1 cellular context compared by ENCODE assay signal in the genomic region with DNA sequence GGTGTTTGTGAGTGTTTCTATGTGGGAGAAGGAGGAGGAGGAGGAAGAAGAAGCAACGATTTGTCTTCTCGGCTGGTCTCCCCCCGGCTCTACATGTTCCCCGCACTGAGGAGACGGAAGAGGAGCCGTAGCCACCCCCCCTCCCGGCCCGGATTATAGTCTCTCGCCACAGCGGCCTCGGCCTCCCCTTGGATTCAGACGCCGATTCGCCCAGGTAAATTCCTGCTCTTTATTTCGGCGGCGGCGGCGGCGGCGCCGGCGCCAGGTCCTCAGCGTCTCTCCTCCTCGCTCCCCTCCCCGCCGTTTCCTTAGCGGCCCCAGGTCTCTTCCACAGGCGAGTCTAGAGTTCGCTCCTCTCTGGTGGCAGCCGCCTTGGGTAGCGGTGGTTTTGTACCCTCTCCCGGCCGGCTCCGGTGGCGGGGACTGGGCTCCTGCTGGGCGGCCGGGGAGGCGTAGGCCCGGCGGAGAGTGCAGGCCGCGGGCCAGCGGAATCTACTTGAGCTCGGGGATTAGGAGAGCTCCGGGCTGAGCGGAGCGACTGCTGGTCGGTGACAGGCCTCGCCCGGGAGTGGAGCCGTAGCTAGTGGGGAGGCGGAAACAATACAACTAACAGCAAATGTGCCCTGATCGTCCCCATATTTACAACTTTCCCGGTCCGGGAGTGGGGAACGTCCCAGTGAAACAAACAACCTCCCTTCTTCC.
TF ChIP-seq lines count a peak whose summit lies in the region.

No MANE protein-coding gene starts in this region.

TF ChIP-seq in K562, 482 proteins besides CTCF, POLR2A, EP300 and RAD21 (continued from another document and continues in another):
- TF ChIP-seq, protein P1, sequence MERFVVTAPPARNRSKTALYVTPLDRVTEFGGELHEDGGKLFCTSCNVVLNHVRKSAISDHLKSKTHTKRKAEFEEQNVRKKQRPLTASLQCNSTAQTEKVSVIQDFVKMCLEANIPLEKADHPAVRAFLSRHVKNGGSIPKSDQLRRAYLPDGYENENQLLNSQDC (CRISPR knock-in tag; IDR thresholded peaks at IDR 0.05): 0 out of 2 replicates have a peak, but pooled peaks have one; percentile 55
- peak in 1 of 2 experiments; percentile 67; a peak in 2 of 4 replicates for TF ChIP-seq SIN3A (IDR thresholded peaks at IDR 0.05; ENCODE audit: borderline replicate concordance in 2 of 2, control insufficient read depth in 1 of 2, low read depth in 2 of 2, low read length in 2 of 2)
- TF ChIP-seq CBX3 (IDR thresholded peaks at IDR 0.05; ENCODE audit: borderline replicate concordance in 1 of 2, low read length in 2 of 2): no peak
- no peak for TF ChIP-seq ZNF143 (CRISPR knock-in tag; IDR thresholded peaks at IDR 0.05)
- TF ChIP-seq SETDB1 (IDR thresholded peaks at IDR 0.05; ENCODE audit: low read length): no peak
- no peak for TF ChIP-seq KAT8 (IDR thresholded peaks at IDR 0.05; ENCODE audit: low read depth)
- no peak for TF ChIP-seq ZSCAN32 (CRISPR knock-in tag; IDR thresholded peaks at IDR 0.05)
- TF ChIP-seq ZNF197 (CRISPR knock-in tag; IDR thresholded peaks at IDR 0.05; ENCODE audit: low read depth): no peak
- TF ChIP-seq PTBP1 (IDR thresholded peaks at IDR 0.05; ENCODE audit: low read depth, low read length): no peak
- TF ChIP-seq TFAM (CRISPR knock-in tag; conservative IDR thresholded peaks at IDR 0.05): no peak
- TF ChIP-seq SOX6 (IDR thresholded peaks at IDR 0.05): no peak
- TF ChIP-seq RBM14 (IDR thresholded peaks at IDR 0.05; ENCODE audit: borderline replicate concordance, insufficient read depth, low read depth, low read length): 0 out of 2 replicates have a peak, but pooled peaks have one; percentile 88
- no peak for TF ChIP-seq GATA2 (CRISPR knock-in tag; IDR thresholded peaks at IDR 0.05)
- no peak for TF ChIP-seq SMARCC2 (IDR thresholded peaks at IDR 0.05; ENCODE audit: low read depth)
- no peak for TF ChIP-seq TCF15 (CRISPR knock-in tag; IDR thresholded peaks at IDR 0.05)
- TF ChIP-seq, protein P2, sequence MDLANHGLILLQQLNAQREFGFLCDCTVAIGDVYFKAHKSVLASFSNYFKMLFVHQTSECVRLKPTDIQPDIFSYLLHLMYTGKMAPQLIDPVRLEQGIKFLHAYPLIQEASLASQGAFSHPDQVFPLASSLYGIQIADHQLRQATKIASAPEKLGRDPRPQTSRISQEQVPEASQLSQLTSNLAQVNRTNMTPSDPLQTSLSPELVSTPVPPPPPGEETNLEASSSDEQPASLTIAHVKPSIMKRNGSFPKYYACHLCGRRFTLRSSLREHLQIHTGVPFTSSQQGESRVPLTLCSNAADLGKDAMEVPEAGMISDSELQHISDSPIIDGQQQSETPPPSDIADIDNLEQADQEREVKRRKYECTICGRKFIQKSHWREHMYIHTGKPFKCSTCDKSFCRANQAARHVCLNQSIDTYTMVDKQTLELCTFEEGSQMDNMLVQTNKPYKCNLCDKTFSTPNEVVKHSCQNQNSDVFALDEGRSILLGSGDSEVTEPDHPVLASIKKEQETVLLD (IDR thresholded peaks at IDR 0.05): no peak
- TF ChIP-seq, protein P3, sequence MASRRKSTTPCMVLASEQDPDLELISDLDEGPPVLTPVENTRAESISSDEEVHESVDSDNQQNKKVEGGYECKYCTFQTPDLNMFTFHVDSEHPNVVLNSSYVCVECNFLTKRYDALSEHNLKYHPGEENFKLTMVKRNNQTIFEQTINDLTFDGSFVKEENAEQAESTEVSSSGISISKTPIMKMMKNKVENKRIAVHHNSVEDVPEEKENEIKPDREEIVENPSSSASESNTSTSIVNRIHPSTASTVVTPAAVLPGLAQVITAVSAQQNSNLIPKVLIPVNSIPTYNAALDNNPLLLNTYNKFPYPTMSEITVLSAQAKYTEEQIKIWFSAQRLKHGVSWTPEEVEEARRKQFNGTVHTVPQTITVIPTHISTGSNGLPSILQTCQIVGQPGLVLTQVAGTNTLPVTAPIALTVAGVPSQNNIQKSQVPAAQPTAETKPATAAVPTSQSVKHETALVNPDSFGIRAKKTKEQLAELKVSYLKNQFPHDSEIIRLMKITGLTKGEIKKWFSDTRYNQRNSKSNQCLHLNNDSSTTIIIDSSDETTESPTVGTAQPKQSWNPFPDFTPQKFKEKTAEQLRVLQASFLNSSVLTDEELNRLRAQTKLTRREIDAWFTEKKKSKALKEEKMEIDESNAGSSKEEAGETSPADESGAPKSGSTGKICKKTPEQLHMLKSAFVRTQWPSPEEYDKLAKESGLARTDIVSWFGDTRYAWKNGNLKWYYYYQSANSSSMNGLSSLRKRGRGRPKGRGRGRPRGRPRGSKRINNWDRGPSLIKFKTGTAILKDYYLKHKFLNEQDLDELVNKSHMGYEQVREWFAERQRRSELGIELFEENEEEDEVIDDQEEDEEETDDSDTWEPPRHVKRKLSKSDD (conservative IDR thresholded peaks at IDR 0.05; ENCODE audit: low read length): no peak
- peak; percentile 1 for TF ChIP-seq TBP (optimal IDR thresholded peaks at IDR 0.05; ENCODE audit: low read depth, low read length)
- TF ChIP-seq ZNF41 (CRISPR knock-in tag; conservative IDR thresholded peaks at IDR 0.05): no peak
- TF ChIP-seq GABPB1 (CRISPR knock-in tag; IDR thresholded peaks at IDR 0.05): no peak; the same call in 1 of the 2 replicates
- no peak for TF ChIP-seq ZNF77 (CRISPR knock-in tag; IDR thresholded peaks at IDR 0.05)
- TF ChIP-seq CHD1 (IDR thresholded peaks at IDR 0.05; ENCODE audit: low read length): peak; percentile 100
- no peak for TF ChIP-seq DPF2 (IDR thresholded peaks at IDR 0.05)
- TF ChIP-seq, protein P4, sequence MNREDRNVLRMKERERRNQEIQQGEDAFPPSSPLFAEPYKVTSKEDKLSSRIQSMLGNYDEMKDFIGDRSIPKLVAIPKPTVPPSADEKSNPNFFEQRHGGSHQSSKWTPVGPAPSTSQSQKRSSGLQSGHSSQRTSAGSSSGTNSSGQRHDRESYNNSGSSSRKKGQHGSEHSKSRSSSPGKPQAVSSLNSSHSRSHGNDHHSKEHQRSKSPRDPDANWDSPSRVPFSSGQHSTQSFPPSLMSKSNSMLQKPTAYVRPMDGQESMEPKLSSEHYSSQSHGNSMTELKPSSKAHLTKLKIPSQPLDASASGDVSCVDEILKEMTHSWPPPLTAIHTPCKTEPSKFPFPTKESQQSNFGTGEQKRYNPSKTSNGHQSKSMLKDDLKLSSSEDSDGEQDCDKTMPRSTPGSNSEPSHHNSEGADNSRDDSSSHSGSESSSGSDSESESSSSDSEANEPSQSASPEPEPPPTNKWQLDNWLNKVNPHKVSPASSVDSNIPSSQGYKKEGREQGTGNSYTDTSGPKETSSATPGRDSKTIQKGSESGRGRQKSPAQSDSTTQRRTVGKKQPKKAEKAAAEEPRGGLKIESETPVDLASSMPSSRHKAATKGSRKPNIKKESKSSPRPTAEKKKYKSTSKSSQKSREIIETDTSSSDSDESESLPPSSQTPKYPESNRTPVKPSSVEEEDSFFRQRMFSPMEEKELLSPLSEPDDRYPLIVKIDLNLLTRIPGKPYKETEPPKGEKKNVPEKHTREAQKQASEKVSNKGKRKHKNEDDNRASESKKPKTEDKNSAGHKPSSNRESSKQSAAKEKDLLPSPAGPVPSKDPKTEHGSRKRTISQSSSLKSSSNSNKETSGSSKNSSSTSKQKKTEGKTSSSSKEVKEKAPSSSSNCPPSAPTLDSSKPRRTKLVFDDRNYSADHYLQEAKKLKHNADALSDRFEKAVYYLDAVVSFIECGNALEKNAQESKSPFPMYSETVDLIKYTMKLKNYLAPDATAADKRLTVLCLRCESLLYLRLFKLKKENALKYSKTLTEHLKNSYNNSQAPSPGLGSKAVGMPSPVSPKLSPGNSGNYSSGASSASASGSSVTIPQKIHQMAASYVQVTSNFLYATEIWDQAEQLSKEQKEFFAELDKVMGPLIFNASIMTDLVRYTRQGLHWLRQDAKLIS (CRISPR knock-in tag; IDR thresholded peaks at IDR 0.05): peak; percentile 20
- TF ChIP-seq, protein P5, sequence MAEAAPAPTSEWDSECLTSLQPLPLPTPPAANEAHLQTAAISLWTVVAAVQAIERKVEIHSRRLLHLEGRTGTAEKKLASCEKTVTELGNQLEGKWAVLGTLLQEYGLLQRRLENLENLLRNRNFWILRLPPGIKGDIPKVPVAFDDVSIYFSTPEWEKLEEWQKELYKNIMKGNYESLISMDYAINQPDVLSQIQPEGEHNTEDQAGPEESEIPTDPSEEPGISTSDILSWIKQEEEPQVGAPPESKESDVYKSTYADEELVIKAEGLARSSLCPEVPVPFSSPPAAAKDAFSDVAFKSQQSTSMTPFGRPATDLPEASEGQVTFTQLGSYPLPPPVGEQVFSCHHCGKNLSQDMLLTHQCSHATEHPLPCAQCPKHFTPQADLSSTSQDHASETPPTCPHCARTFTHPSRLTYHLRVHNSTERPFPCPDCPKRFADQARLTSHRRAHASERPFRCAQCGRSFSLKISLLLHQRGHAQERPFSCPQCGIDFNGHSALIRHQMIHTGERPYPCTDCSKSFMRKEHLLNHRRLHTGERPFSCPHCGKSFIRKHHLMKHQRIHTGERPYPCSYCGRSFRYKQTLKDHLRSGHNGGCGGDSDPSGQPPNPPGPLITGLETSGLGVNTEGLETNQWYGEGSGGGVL (CRISPR knock-in tag; IDR thresholded peaks at IDR 0.05): no peak
- no peak for TF ChIP-seq ZKSCAN8 (CRISPR knock-in tag; IDR thresholded peaks at IDR 0.05)
- TF ChIP-seq TAF15 (IDR thresholded peaks at IDR 0.05; ENCODE audit: low read depth, low read length): no peak
- no peak for TF ChIP-seq KDM2B (CRISPR knock-in tag; IDR thresholded peaks at IDR 0.05)
- no peak for TF ChIP-seq SMARCB1 (IDR thresholded peaks at IDR 0.05; ENCODE audit: insufficient read length, low read depth)
- no peak for TF ChIP-seq CBFA2T3 (IDR thresholded peaks at IDR 0.05)
- TF ChIP-seq, protein P6, sequence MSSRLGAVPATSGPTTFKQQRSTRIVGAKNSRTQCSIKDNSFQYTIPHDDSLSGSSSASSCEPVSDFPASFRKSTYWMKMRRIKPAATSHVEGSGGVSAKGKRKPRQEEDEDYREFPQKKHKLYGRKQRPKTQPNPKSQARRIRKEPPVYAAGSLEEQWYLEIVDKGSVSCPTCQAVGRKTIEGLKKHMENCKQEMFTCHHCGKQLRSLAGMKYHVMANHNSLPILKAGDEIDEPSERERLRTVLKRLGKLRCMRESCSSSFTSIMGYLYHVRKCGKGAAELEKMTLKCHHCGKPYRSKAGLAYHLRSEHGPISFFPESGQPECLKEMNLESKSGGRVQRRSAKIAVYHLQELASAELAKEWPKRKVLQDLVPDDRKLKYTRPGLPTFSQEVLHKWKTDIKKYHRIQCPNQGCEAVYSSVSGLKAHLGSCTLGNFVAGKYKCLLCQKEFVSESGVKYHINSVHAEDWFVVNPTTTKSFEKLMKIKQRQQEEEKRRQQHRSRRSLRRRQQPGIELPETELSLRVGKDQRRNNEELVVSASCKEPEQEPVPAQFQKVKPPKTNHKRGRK (tag; IDR thresholded peaks at IDR 0.05): no peak
- TF ChIP-seq ZNF518B (CRISPR knock-in tag; IDR thresholded peaks at IDR 0.05): no peak
- TF ChIP-seq MTA1 (IDR thresholded peaks at IDR 0.05; ENCODE audit: borderline replicate concordance): no peak
- TF ChIP-seq RBM22 (IDR thresholded peaks at IDR 0.05; ENCODE audit: low read depth, low read length, poor library complexity, severe bottlenecking): peak; percentile 65
- peak; percentile 35 for TF ChIP-seq SAP30 (IDR thresholded peaks at IDR 0.05; ENCODE audit: borderline replicate concordance, insufficient read depth, low read depth, low read length, poor library complexity, severe bottlenecking)
